In genomic region chr7:33091111-33091531, GRCh38 we compare ENCODE assay signal across 1 cellular context.
TF ChIP-seq lines count a peak whose summit lies in the region.

No MANE protein-coding gene starts in this region.

TF ChIP-seq in GM23338, 12 proteins besides CTCF, POLR2A, EP300 and RAD21:
- TF ChIP-seq JUNB (IDR thresholded peaks at IDR 0.05; ENCODE audit: unreplicated experiment): no peak
- no peak for TF ChIP-seq ZNF331 (CRISPR knock-in tag; IDR thresholded peaks at IDR 0.05; ENCODE audit: low read depth)
- TF ChIP-seq ZNF462 (CRISPR knock-in tag; IDR thresholded peaks at IDR 0.05): no peak
- TF ChIP-seq POLR2AphosphoS5 (IDR thresholded peaks at IDR 0.05; ENCODE audit: low read depth): no peak
- no peak for TF ChIP-seq REST (IDR thresholded peaks at IDR 0.05; ENCODE audit: unreplicated experiment)
- TF ChIP-seq ZNF114 (CRISPR knock-in tag; IDR thresholded peaks at IDR 0.05): no peak
- no peak for TF ChIP-seq NANOG (IDR thresholded peaks at IDR 0.05; ENCODE audit: borderline replicate concordance)
- no peak for TF ChIP-seq EZH2phosphoT487 (IDR thresholded peaks at IDR 0.05; ENCODE audit: unreplicated experiment)
- TF ChIP-seq ETS1 (IDR thresholded peaks at IDR 0.05): no peak
- TF ChIP-seq CREB1 (CRISPR knock-in tag; IDR thresholded peaks at IDR 0.05; ENCODE audit: low read depth): no peak
- no peak for TF ChIP-seq EZH2 (IDR thresholded peaks at IDR 0.05; ENCODE audit: low read depth, unreplicated experiment)
- no peak for TF ChIP-seq STAT1 (IDR thresholded peaks at IDR 0.05; ENCODE audit: unreplicated experiment)
